ENCODE assay signal across 37 cellular contexts in genomic region chr3:32892625-32893598, GRCh38. TPM values are rescaled to one million over a fixed set of nuclear protein-coding genes. Genes with fewer than 3 reads are reported as not detected.
"Had no signal": no experiment of that assay in that cellular context is flagged by ENCODE, and none has a peak within 500 bp of the region (broad histone marks: within the 10 kb centered on the region; RNA-seq: fewer than 3 reads in every experiment).

No MANE protein-coding gene starts in this region.

- FAIRE-seq: K562, RCC 7860 had no signal

- H3K4me2 ChIP-seq: PC-9 had no signal

- H3K36me3 Mint-ChIP-seq: activated naive CD4-positive, alpha-beta T cell treated with anti-CD3 and anti-CD28 coated beads, Interleukin-2, amount 10 ng/mL, durations not matched to agents 7 days and 5 days; activated naive CD8-positive, alpha-beta T cell had no signal

- H3K9me3 Mint-ChIP-seq: activated CD4-positive, alpha-beta T cell treated with anti-CD3 and anti-CD28 coated beads, Interleukin-2, amount 10 ng/mL, durations not matched to agents 24 days and 14 days; activated CD8-positive, alpha-beta T cell treated with anti-CD3 and anti-CD28 coated beads for 36 hours; activated naive CD4-positive, alpha-beta T cell treated with anti-CD3 and anti-CD28 coated beads, Interleukin-2, amount 10 ng/mL, durations not matched to agents 7 days and 5 days; activated naive CD8-positive, alpha-beta T cell treated with anti-CD3 and anti-CD28 coated beads, Interleukin-2, amount 50 U/mL, for 24 hours; activated T-cell treated with anti-CD3 and anti-CD28 coated beads, Interleukin-2, amount 50 U/mL, for 72 hours; activated T-helper 17 cell treated with anti-CD3 and anti-CD28 coated beads, Interleukin-2, amount 50 U/mL, for 72 hours had no signal

- H3K4me1 Mint-ChIP-seq: activated CD4-positive, alpha-beta T cell treated with anti-CD3 and anti-CD28 coated beads, Interleukin-2, amount 10 ng/mL, durations not matched to agents 24 days and 14 days; activated naive CD8-positive, alpha-beta T cell treated with anti-CD3 and anti-CD28 coated beads, Interleukin-2, amount 50 U/mL, for 24 hours; activated T-helper 17 cell treated with anti-CD3 and anti-CD28 coated beads, Interleukin-2, amount 50 U/mL, for 72 hours had no signal

- H3K27ac Mint-ChIP-seq: activated CD4-positive, alpha-beta T cell treated with anti-CD3 and anti-CD28 coated beads, Interleukin-2, amount 10 ng/mL, durations not matched to agents 24 days and 14 days; activated CD8-positive, alpha-beta T cell treated with anti-CD3 and anti-CD28 coated beads for 36 hours; activated naive CD4-positive, alpha-beta T cell treated with anti-CD3 and anti-CD28 coated beads, Interleukin-2, amount 10 ng/mL, durations not matched to agents 7 days and 5 days; activated naive CD8-positive, alpha-beta T cell; activated naive CD8-positive, alpha-beta T cell treated with anti-CD3 and anti-CD28 coated beads, Interleukin-2, amount 50 U/mL, for 24 hours; activated T-cell treated with anti-CD3 and anti-CD28 coated beads, Interleukin-2, amount 50 U/mL, for 72 hours; activated T-helper 17 cell treated with anti-CD3 and anti-CD28 coated beads, Interleukin-2, amount 50 U/mL, for 72 hours had no signal

- H3K4me3 ChIP-seq: K562, PC-9 had no signal

- H3K36me3 ChIP-seq: brain microvascular endothelial cell, WERI-Rb-1 had no signal

- ATAC-seq: activated CD8-positive, alpha-beta T cell treated with anti-CD3 and anti-CD28 coated beads for 36 hours; activated naive CD8-positive, alpha-beta T cell treated with anti-CD3 and anti-CD28 coated beads, Interleukin-2, amount 50 U/mL, for 24 hours; activated T-cell treated with anti-CD3 and anti-CD28 coated beads, Interleukin-2, amount 50 U/mL, for 72 hours; activated T-helper 17 cell treated with anti-CD3 and anti-CD28 coated beads, Interleukin-2, amount 50 U/mL, for 72 hours; K562; Right ventricle myocardium inferior had no signal

- H3K27ac ChIP-seq: brain microvascular endothelial cell, PC-9, RWPE1, WERI-Rb-1 had no signal

- H2AFZ ChIP-seq: PC-9 had no signal

- DNase-seq: activated CD4-positive, alpha-beta T cell treated with anti-CD3 and anti-CD28 coated beads, Interleukin-2, amount 10 ng/mL, durations not matched to agents 24 days and 14 days; activated CD4-positive, alpha-beta T cell treated with anti-CD3 and anti-CD28 coated beads, Interleukin-2, amount 50 U/mL, for 4 hours; activated CD8-positive, alpha-beta T cell treated with anti-CD3 and anti-CD28 coated beads for 36 hours; activated gamma-delta T cell treated with Interleukin-2 at 50 U/mL for 16 hours; activated naive CD4-positive, alpha-beta T cell treated with anti-CD3 and anti-CD28 coated beads, Interleukin-2, amount 10 ng/mL, durations not matched to agents 7 days and 5 days; activated naive CD8-positive, alpha-beta T cell treated with anti-CD3 and anti-CD28 coated beads, Interleukin-2, amount 50 U/mL, for 24 hours; activated T-cell treated with anti-CD3 and anti-CD28 coated beads, Interleukin-2, amount 50 U/mL, for 1 hour; activated T-cell treated with anti-CD3 and anti-CD28 coated beads, Interleukin-2, amount 50 U/mL, for 72 hours; aorta; brain microvascular endothelial cell; central memory CD4-positive, alpha-beta T cell; NCI-H1048; NCI-H1105 treated with DMSO at 0.1 percent for 48 hours; NCI-H1436 treated with DMSO at 0.1 percent for 48 hours; NCI-H1694 treated with DMSO at 0.1 percent for 48 hours; NCI-H2029; NCI-H345; NCI-H526; NCI-H748 treated with DMSO at 0.1 percent for 48 hours; NK-92 treated with Interleukin-12 subunit alpha and Interleukin-12 subunit beta, amount 100 ng/mL, for 24 hours; PC-9; SIG-M5; SW 1271; T-helper 1 cell; T-helper 2 cell; T-helper 9 cell; WERI-Rb-1 had no signal

- H3K4me3 Mint-ChIP-seq: activated CD4-positive, alpha-beta T cell treated with anti-CD3 and anti-CD28 coated beads, Interleukin-2, amount 10 ng/mL, durations not matched to agents 24 days and 14 days; activated CD8-positive, alpha-beta T cell treated with anti-CD3 and anti-CD28 coated beads for 36 hours; activated naive CD4-positive, alpha-beta T cell treated with anti-CD3 and anti-CD28 coated beads, Interleukin-2, amount 10 ng/mL, durations not matched to agents 7 days and 5 days; activated naive CD8-positive, alpha-beta T cell; activated naive CD8-positive, alpha-beta T cell treated with anti-CD3 and anti-CD28 coated beads, Interleukin-2, amount 50 U/mL, for 24 hours; activated T-cell treated with anti-CD3 and anti-CD28 coated beads, Interleukin-2, amount 50 U/mL, for 72 hours; activated T-helper 17 cell treated with anti-CD3 and anti-CD28 coated beads, Interleukin-2, amount 50 U/mL, for 72 hours had no signal

RNA-seq across cellular contexts. Expression of gene CCR4, which starts 58.5 kb away (rescaled TPM):
- total RNA-seq: cerebellum, MCF 10A, NCI-H460, OCI-LY7, PC-9 had no signal
- polyA plus RNA-seq: aorta had no signal
